Comparison of ENCODE assay signal across 7 cellular contexts in genomic region chr18:58862851-58863538, GRCh38. TPM values are rescaled to one million over a fixed set of nuclear protein-coding genes. Genes with fewer than 3 reads are reported as not detected.
DNase-seq lines count a peak whose midpoint lies in the region; ATAC-seq and TF ChIP-seq lines count a peak whose summit lies in the region.

No MANE protein-coding gene starts in this region.

- TF ChIP-seq CTCF in coronary artery (IDR thresholded peaks at IDR 0.05) (no peak), suprapubic skin (IDR thresholded peaks at IDR 0.05) (no peak)

- H3K27me3 Mint-ChIP-seq in memory B cell: no peaks in the 10 kb centered on the region

- H3K27ac ChIP-seq in SJSA1 (peak overlapping the region; percentile 96), coronary artery (peak overlapping the region; percentile 99), suprapubic skin (peak overlapping the region; percentile 96)

- peak overlapping the region; percentile 84 for H3K4me3 Mint-ChIP-seq in memory B cell

- ATAC-seq in HG02759 (IDR thresholded peaks at IDR 0.05; ENCODE audit: unreplicated experiment): peak; percentile 31
- peak; percentile 55 for ATAC-seq in memory B cell (ENCODE audit: low read depth)

- H3K4me3 ChIP-seq in SJSA1 (peak overlapping the region; percentile 52), coronary artery (peak overlapping the region; percentile 79), suprapubic skin (peak overlapping the region; percentile 64)

- H3K36me3 Mint-ChIP-seq in memory B cell: peaks cover 24% of the 10 kb centered on the region

- no peak for TF ChIP-seq EP300 in suprapubic skin (IDR thresholded peaks at IDR 0.05)

- H3K9ac ChIP-seq in ES-I3 (ENCODE audit: low read depth, low read length): peak overlapping the region; percentile 94

- no peak for TF ChIP-seq POLR2A in suprapubic skin (IDR thresholded peaks at IDR 0.05)

- H3K9me3 Mint-ChIP-seq in memory B cell: peaks cover 1% of the 10 kb centered on the region

- peaks cover 43% of the 10 kb centered on the region for H3K4me1 Mint-ChIP-seq in memory B cell

- DNase-seq in SJSA1 (ENCODE audit: low read depth in 1 of 2, low spot score in 2 of 2) (peak in 1 of 2 experiments; percentile 60), coronary artery (ENCODE audit: low spot score) (no peak), memory B cell (ENCODE audit: low spot score in 2 of 2) (peak; percentile 58 to 65), suprapubic skin (ENCODE audit: low spot score in 2 of 2) (no peak), HUDEP-2 (lab: John Stamatoyannopoulos, UW; ENCODE audit: unreplicated experiment in 76 of 76) (no peak)

- H3K36me3 ChIP-seq in ES-I3 (ENCODE audit: insufficient read depth, low read length) (peaks cover 17% of the 10 kb centered on the region; the same call in 1 of the 2 replicates), SJSA1 (peaks cover 30% of the 10 kb centered on the region), suprapubic skin (no peaks in the 10 kb centered on the region)

- H3K4me1 ChIP-seq in ES-I3 (ENCODE audit: insufficient read depth, low read length): peaks cover 56% of the 10 kb centered on the region
- peaks cover 79% of the 10 kb centered on the region for H3K4me1 ChIP-seq in SJSA1 (replicated peaks)
- peaks cover 78% of the 10 kb centered on the region for H3K4me1 ChIP-seq in suprapubic skin

- H3K9me3 ChIP-seq in ES-I3 (ENCODE audit: control insufficient read depth, insufficient read depth, low read length) (no peaks in the 10 kb centered on the region), SJSA1 (replicated peaks) (no peaks in the 10 kb centered on the region), suprapubic skin (no peaks in the 10 kb centered on the region)

- WGBS in suprapubic skin: 9% methylated on average over 12 of the region's 66 CpGs

- H3K27ac Mint-ChIP-seq in memory B cell: peak overlapping the region; percentile 97

- H3K27me3 ChIP-seq in SJSA1 (replicated peaks) (no peaks in the 10 kb centered on the region), suprapubic skin (no peaks in the 10 kb centered on the region)

RNA-seq across cellular contexts. Expression of gene ZNF532, which starts 1.7 kb away (rescaled TPM):
- 31.1 and 52.6 TPM in 2 replicates for total RNA-seq in SJSA1 (2014; rRNA removed; shearing (Covaris generic))
- total RNA-seq in suprapubic skin: 10 to 100 TPM; 31.1 to 58.5 (median 51.7) TPM

Comparison
In these comparisons a context has a peak if more than half of its experiments do, and no peak if none do; other contexts are left out.
1. DNase-seq: peak in memory B cell (2 of 2); none in coronary artery (single experiment), suprapubic skin (0 of 2) and HUDEP-2 (0 of 76).
2. Peak in every context shown above with its lines, with median percentiles within 50 percentile points of each other: H3K27ac ChIP-seq and H3K4me3 ChIP-seq.